23 cellular contexts compared by ENCODE assay signal in the genomic region with DNA sequence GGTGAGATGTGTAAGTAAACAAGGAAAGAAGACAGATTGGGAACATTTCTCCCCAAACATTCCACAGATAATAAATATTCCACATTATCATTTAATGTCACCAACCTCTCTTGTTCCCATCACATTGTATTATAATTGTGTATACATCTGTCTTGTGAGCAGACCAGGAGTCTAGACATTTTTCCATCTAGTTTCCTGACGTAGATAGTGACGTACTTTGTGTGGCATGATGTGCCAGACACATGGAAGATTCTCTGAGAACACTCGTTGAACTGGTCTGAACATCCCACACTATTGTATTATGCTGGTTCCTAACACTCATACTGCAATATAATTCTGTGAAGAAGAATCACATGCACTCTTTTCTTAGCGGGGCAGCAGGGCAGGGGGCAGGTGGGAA.
"Had no signal": no experiment of that assay in that cellular context is flagged by ENCODE, and none has a peak within 500 bp of the region (broad histone marks: within the 10 kb centered on the region; RNA-seq: fewer than 3 reads in every experiment).

No MANE protein-coding gene starts in this region.

- DNase-seq: effector CD4-positive, alpha-beta T cell; erythroblast; foreskin fibroblast; immature natural killer cell; kidney; left cardiac atrium; left ventricle myocardium superior; mesendoderm; naive thymus-derived CD8-positive, alpha-beta T cell; sigmoid colon; stimulated activated CD4-positive, alpha-beta T cell treated with anti-CD3 and anti-CD28 coated beads, Interleukin-12 subunit alpha, Interleukin-12 subunit beta, amount 100 ng/mL, for 4 hours; stimulated activated naive CD4-positive, alpha-beta T cell; stomach; substantia nigra had no signal

- H3K27me3 ChIP-seq: right atrium auricular region, sigmoid colon, stomach had no signal

- H3K9me3 ChIP-seq: right atrium auricular region, sigmoid colon, stomach, thoracic aorta had no signal

- H3K9me3 Mint-ChIP-seq: endodermal cell; immature natural killer cell; naive thymus-derived CD8-positive, alpha-beta T cell; neural crest cell had no signal

- H3K36me3 Mint-ChIP-seq: immature natural killer cell; naive thymus-derived CD8-positive, alpha-beta T cell had no signal

- ATAC-seq: left cardiac atrium; left ventricle myocardium superior; naive thymus-derived CD8-positive, alpha-beta T cell had no signal

- H3K4me3 ChIP-seq: lung, right atrium auricular region, sigmoid colon, skin epidermis, stomach, thoracic aorta had no signal

- H3K36me3 ChIP-seq: right atrium auricular region, sigmoid colon, stomach, thoracic aorta had no signal

- FAIRE-seq: colon, endothelial cell of umbilical vein, kidney, urothelium cell line had no signal

- H3K27ac Mint-ChIP-seq: endodermal cell, immature natural killer cell had no signal

- H3K4me3 Mint-ChIP-seq: endodermal cell; immature natural killer cell; naive thymus-derived CD8-positive, alpha-beta T cell; neural crest cell had no signal

- H3K27ac ChIP-seq: right atrium auricular region, sigmoid colon, skin epidermis, stomach, thoracic aorta had no signal
